1 cellular context compared by ENCODE assay signal in genomic region chr10:30639946-30640786, GRCh38.
A peak's percentile ranks its signal among the peaks of the same experiment; 100 is the strongest.
TF ChIP-seq lines count a peak whose summit lies in the region.

No MANE protein-coding gene starts in this region.

TF ChIP-seq in HepG2, 621 proteins besides CTCF, POLR2A, EP300 and RAD21 (continued from another document):
- TF ChIP-seq, protein P1, sequence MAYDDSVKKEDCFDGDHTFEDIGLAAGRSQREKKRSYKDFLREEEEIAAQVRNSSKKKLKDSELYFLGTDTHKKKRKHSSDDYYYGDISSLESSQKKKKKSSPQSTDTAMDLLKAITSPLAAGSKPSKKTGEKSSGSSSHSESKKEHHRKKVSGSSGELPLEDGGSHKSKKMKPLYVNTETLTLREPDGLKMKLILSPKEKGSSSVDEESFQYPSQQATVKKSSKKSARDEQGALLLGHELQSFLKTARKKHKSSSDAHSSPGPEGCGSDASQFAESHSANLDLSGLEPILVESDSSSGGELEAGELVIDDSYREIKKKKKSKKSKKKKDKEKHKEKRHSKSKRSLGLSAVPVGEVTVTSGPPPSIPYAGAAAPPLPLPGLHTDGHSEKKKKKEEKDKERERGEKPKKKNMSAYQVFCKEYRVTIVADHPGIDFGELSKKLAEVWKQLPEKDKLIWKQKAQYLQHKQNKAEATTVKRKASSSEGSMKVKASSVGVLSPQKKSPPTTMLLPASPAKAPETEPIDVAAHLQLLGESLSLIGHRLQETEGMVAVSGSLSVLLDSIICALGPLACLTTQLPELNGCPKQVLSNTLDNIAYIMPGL (CRISPR knock-in tag; IDR thresholded peaks at IDR 0.05; ENCODE audit: borderline replicate concordance in 1 of 2, low read depth in 1 of 2), result 0 out of 4 replicates have a peak, but pooled peaks of 1 of the 2 experiments have one; percentile 30
- peak; percentile 97; the same call in 1 of the 2 replicates for TF ChIP-seq ZNF576 (CRISPR knock-in tag; IDR thresholded peaks at IDR 0.05)
- TF ChIP-seq TFDP2 (CRISPR knock-in tag; IDR thresholded peaks at IDR 0.05), result peak; percentile 56; the same call in 1 of the 2 replicates
- TF ChIP-seq ZNF333 (CRISPR knock-in tag; IDR thresholded peaks at IDR 0.05; ENCODE audit: borderline replicate concordance), result no peak
- no peak for TF ChIP-seq SRSF4 (IDR thresholded peaks at IDR 0.05; ENCODE audit: low read depth, low read length, poor library complexity, severe bottlenecking)
- no peak for TF ChIP-seq ZNF563 (CRISPR knock-in tag; IDR thresholded peaks at IDR 0.05)
- no peak for TF ChIP-seq MEIS2 (CRISPR knock-in tag; IDR thresholded peaks at IDR 0.05)
- no peak for TF ChIP-seq SSRP1 (CRISPR knock-in tag; IDR thresholded peaks at IDR 0.05)
- TF ChIP-seq ZNF737 (CRISPR knock-in tag; IDR thresholded peaks at IDR 0.05; ENCODE audit: borderline replicate concordance), result no peak
- TF ChIP-seq ZNF33A (CRISPR knock-in tag; IDR thresholded peaks at IDR 0.05; ENCODE audit: borderline replicate concordance), result no peak
- TF ChIP-seq ZBTB40 (IDR thresholded peaks at IDR 0.05), result no peak
- no peak for TF ChIP-seq ZBTB40 (CRISPR knock-in tag; IDR thresholded peaks at IDR 0.05)
- TF ChIP-seq ZNF747 (CRISPR knock-in tag; IDR thresholded peaks at IDR 0.05; ENCODE audit: borderline replicate concordance), result no peak
- TF ChIP-seq TFE3 (CRISPR knock-in tag; IDR thresholded peaks at IDR 0.05), result no peak
- TF ChIP-seq MAFF (IDR thresholded peaks at IDR 0.05; ENCODE audit: low read depth, low read length), result no peak
TF ChIP-seq in HepG2: peak in this region for 5.
